Comparison of ENCODE assay signal across 9 cellular contexts in genomic region chr13:48533986-48534600, GRCh38. TPM values are rescaled to one million over a fixed set of nuclear protein-coding genes. Genes with fewer than 3 reads are reported as not detected.
DNase-seq lines count a peak whose midpoint lies in the region; ATAC-seq and TF ChIP-seq lines count a peak whose summit lies in the region.
"Had no signal": no experiment of that assay in that cellular context is flagged by ENCODE, and none has a peak within 500 bp of the region (broad histone marks: within the 10 kb centered on the region; RNA-seq: fewer than 3 reads in every experiment).

No MANE protein-coding gene starts in this region.

- no peaks in the 10 kb centered on the region for H3K36me3 Mint-ChIP-seq in GM23338 (ENCODE audit: low read depth)
- peaks cover 47% of the 10 kb centered on the region for H3K36me3 Mint-ChIP-seq in activated CD4-positive, alpha-beta memory T cell treated with anti-CD3 and anti-CD28 coated beads, Interleukin-2, amount 10 ng/mL, durations not matched to agents 7 days and 5 days (ENCODE audit: low read depth)
- no peaks in the 10 kb centered on the region for H3K36me3 Mint-ChIP-seq in mesothelial cell of epicardium

- POLR2A ChIA-PET in activated CD4-positive, alpha-beta memory T cell treated with anti-CD3 and anti-CD28 coated beads, Interleukin-2, amount 10 ng/mL, durations not matched to agents 7 days and 5 days (lab: Charles Lee), result interaction anchor here (0.9 to 10.4 kb wide), 14 partner anchors 11 to 301 kb away, joined by 3 to 204 read pairs (median 6); partner anchors contain the start of genes ITM2B and LPAR6

- no peaks in the 10 kb centered on the region for H3K36me3 ChIP-seq in GM23338 (ENCODE audit: insufficient read depth)

- peaks cover 11% of the 10 kb centered on the region for H3K4me1 ChIP-seq in GM23338 (ENCODE audit: insufficient read depth)

- H3K27ac ChIP-seq in 22Rv1, result peak overlapping the region; percentile 81
- H3K27ac ChIP-seq in GM23338 (ENCODE audit: low read depth), result no peak overlapping the region

- H3K9me3 Mint-ChIP-seq in GM23338 (peaks cover 3% of the 10 kb centered on the region; the same call in 1 of the 3 replicates), mesothelial cell of epicardium (peaks cover 12% of the 10 kb centered on the region)
- H3K9me3 Mint-ChIP-seq in activated CD4-positive, alpha-beta memory T cell treated with anti-CD3 and anti-CD28 coated beads, Interleukin-2, amount 10 ng/mL, durations not matched to agents 7 days and 5 days, result peaks cover 7% of the 10 kb centered on the region

- H3K4me3 ChIP-seq in GM23338, result peak overlapping the region; percentile 90; the same call in 1 of the 2 replicates

- H3K4me3 Mint-ChIP-seq in GM23338, result peak overlapping the region; percentile 95
- peak overlapping the region; percentile 93 for H3K4me3 Mint-ChIP-seq in activated CD4-positive, alpha-beta memory T cell treated with anti-CD3 and anti-CD28 coated beads, Interleukin-2, amount 10 ng/mL, durations not matched to agents 7 days and 5 days
- H3K4me3 Mint-ChIP-seq in mesothelial cell of epicardium, result peak overlapping the region; percentile 85

- H3K79me2 ChIP-seq in GM23338 (replicated peaks; ENCODE audit: insufficient read depth), result peaks cover 26% of the 10 kb centered on the region

- ATAC-seq in GM23338 (no peak), GM18511 (IDR thresholded peaks at IDR 0.05; ENCODE audit: unreplicated experiment) (no peak)

- peak overlapping the region; percentile 98 for H2AFZ ChIP-seq in GM23338

- H3F3A ChIP-seq in GM23338 (replicated peaks; ENCODE audit: low read depth), result 0 out of 2 replicates have a peak, but pooled peaks cover 3% of the 10 kb centered on the region

- H3K27me3 ChIP-seq in GM23338 (ENCODE audit: insufficient read depth), result no peaks in the 10 kb centered on the region

- no peak for DNase-seq in GM23338 (ENCODE audit: low spot score)
- no peak for DNase-seq in activated CD4-positive, alpha-beta memory T cell treated with anti-CD3 and anti-CD28 coated beads, Interleukin-2, amount 10 ng/mL, durations not matched to agents 7 days and 5 days
- no peak for DNase-seq in mesothelial cell of epicardium (ENCODE audit: low spot score in 2 of 2, unreplicated experiment in 2 of 2)
- DNase-seq in AG08396 (ENCODE audit: low spot score), result no peak
- no peak for DNase-seq in SK-N-DZ (ENCODE audit: low spot score)
- DNase-seq in epidermal melanocyte (ENCODE audit: insufficient read length, low spot score), result no peak
- DNase-seq: NCI-H1930 had no signal

- no peaks in the 10 kb centered on the region for H4K20me1 ChIP-seq in GM23338 (replicated peaks; ENCODE audit: insufficient read depth)

- CTCF ChIA-PET in activated CD4-positive, alpha-beta memory T cell treated with anti-CD3 and anti-CD28 coated beads, Interleukin-2, amount 10 ng/mL, durations not matched to agents 7 days and 5 days (lab: Charles Lee), result interaction anchor here (0.6 to 2.7 kb wide), 9 partner anchors 9 to 201 kb away, joined by 3 to 29 read pairs (median 4); no protein-coding TSS in a partner anchor

- peak overlapping the region; percentile 97; the same call in 1 of the 2 replicates for H3K4me2 ChIP-seq in GM23338

- TF ChIP-seq CTCF in 22Rv1 (IDR thresholded peaks at IDR 0.05), result no peak
- no peak for TF ChIP-seq CTCF in GM23338 (conservative IDR thresholded peaks at IDR 0.05; ENCODE audit: low read depth in 2 of 2)
- TF ChIP-seq CTCF in mesothelial cell of epicardium (IDR thresholded peaks at IDR 0.05; ENCODE audit: unreplicated experiment), result no peak

- H3K27me3 Mint-ChIP-seq in GM23338 (ENCODE audit: insufficient read depth, low read depth, poor library complexity) (peaks cover 6% of the 10 kb centered on the region), mesothelial cell of epicardium (ENCODE audit: low read depth) (no peaks in the 10 kb centered on the region)
- no peaks in the 10 kb centered on the region for H3K27me3 Mint-ChIP-seq in activated CD4-positive, alpha-beta memory T cell treated with anti-CD3 and anti-CD28 coated beads, Interleukin-2, amount 10 ng/mL, durations not matched to agents 7 days and 5 days

- H3K27ac Mint-ChIP-seq in GM23338 (no peak overlapping the region), mesothelial cell of epicardium (peak overlapping the region; percentile 96)
- peak overlapping the region; percentile 95 for H3K27ac Mint-ChIP-seq in activated CD4-positive, alpha-beta memory T cell treated with anti-CD3 and anti-CD28 coated beads, Interleukin-2, amount 10 ng/mL, durations not matched to agents 7 days and 5 days

- H3K4me1 Mint-ChIP-seq in GM23338 (peaks cover 13% of the 10 kb centered on the region), mesothelial cell of epicardium (peaks cover 23% of the 10 kb centered on the region)
- H3K4me1 Mint-ChIP-seq in activated CD4-positive, alpha-beta memory T cell treated with anti-CD3 and anti-CD28 coated beads, Interleukin-2, amount 10 ng/mL, durations not matched to agents 7 days and 5 days, result peaks cover 43% of the 10 kb centered on the region

- 0 out of 2 replicates have a peak, but pooled peaks cover 7% of the 10 kb centered on the region for H3K9me2 ChIP-seq in GM23338 (ENCODE audit: insufficient read depth)

TF ChIP-seq in GM23338, 12 proteins besides CTCF, POLR2A, EP300 and RAD21 (continues in another document):
- no peak for TF ChIP-seq STAT1 (IDR thresholded peaks at IDR 0.05; ENCODE audit: unreplicated experiment)
- no peak for TF ChIP-seq ZNF114 (CRISPR knock-in tag; IDR thresholded peaks at IDR 0.05)
- TF ChIP-seq ETS1 (IDR thresholded peaks at IDR 0.05), result no peak
- TF ChIP-seq ZNF331 (CRISPR knock-in tag; IDR thresholded peaks at IDR 0.05; ENCODE audit: low read depth), result no peak
- TF ChIP-seq JUNB (IDR thresholded peaks at IDR 0.05; ENCODE audit: unreplicated experiment), result no peak
- TF ChIP-seq POLR2AphosphoS5 (IDR thresholded peaks at IDR 0.05; ENCODE audit: low read depth), result no peak
- TF ChIP-seq, protein P1, sequence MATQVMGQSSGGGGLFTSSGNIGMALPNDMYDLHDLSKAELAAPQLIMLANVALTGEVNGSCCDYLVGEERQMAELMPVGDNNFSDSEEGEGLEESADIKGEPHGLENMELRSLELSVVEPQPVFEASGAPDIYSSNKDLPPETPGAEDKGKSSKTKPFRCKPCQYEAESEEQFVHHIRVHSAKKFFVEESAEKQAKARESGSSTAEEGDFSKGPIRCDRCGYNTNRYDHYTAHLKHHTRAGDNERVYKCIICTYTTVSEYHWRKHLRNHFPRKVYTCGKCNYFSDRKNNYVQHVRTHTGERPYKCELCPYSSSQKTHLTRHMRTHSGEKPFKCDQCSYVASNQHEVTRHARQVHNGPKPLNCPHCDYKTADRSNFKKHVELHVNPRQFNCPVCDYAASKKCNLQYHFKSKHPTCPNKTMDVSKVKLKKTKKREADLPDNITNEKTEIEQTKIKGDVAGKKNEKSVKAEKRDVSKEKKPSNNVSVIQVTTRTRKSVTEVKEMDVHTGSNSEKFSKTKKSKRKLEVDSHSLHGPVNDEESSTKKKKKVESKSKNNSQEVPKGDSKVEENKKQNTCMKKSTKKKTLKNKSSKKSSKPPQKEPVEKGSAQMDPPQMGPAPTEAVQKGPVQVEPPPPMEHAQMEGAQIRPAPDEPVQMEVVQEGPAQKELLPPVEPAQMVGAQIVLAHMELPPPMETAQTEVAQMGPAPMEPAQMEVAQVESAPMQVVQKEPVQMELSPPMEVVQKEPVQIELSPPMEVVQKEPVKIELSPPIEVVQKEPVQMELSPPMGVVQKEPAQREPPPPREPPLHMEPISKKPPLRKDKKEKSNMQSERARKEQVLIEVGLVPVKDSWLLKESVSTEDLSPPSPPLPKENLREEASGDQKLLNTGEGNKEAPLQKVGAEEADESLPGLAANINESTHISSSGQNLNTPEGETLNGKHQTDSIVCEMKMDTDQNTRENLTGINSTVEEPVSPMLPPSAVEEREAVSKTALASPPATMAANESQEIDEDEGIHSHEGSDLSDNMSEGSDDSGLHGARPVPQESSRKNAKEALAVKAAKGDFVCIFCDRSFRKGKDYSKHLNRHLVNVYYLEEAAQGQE (IDR thresholded peaks at IDR 0.05; ENCODE audit: unreplicated experiment), result no peak
- TF ChIP-seq CREB1 (CRISPR knock-in tag; IDR thresholded peaks at IDR 0.05; ENCODE audit: low read depth), result no peak

RNA-seq across cellular contexts. Expression of gene RCBTB2, which starts 1.2 kb away (rescaled TPM):
- 15.3 and 20.8 TPM in 2 replicates for total RNA-seq in GM23338 (2014; rRNA removed; shearing (Covaris generic))
- 8.1 TPM in 2 replicates for polyA plus RNA-seq in GM23338 (2016; fragmentation: Nextera tagmentation; extraction: Ambion mirVana)
- total RNA-seq in activated CD4-positive, alpha-beta memory T cell treated with anti-CD3 and anti-CD28 coated beads, Interleukin-2, amount 10 ng/mL, durations not matched to agents 7 days and 5 days, result 10 to 100 TPM; 35.6 TPM
- 20.3 to 21.6 TPM (median 20.6 TPM) in 3 replicates for total RNA-seq in mesothelial cell of epicardium
- polyA plus RNA-seq in SK-N-DZ (2014; cell fraction: cytosol; rRNA removed), result 8.6 and 27.6 TPM in 2 replicates
- 12.3 and 13.5 TPM in 2 replicates for polyA plus RNA-seq in SK-N-DZ (2014; cell fraction: nucleus; rRNA removed)
